27 cellular contexts compared by ENCODE assay signal in the genomic region with DNA sequence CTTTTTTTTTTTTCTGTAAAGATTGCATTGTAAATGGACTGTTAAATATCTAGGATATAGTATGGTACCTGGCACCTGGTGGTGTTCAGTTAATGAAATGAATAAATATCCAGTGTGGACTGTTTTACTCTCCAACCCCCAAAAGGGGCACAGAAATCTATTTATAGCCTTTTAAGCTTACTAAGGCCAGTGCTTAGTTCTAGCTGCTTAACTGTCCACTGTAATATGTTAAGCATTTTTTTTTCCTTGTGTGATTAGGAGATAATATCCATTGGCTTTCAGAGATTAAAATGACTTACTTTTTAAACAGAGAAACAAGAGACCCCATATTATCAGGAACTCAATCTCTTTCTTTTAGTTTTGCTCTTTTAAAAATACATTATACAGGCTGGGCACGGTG.
"Had no signal": no experiment of that assay in that cellular context is flagged by ENCODE, and none has a peak within 500 bp of the region (broad histone marks: within the 10 kb centered on the region; RNA-seq: fewer than 3 reads in every experiment).

No MANE protein-coding gene starts in this region.

- ATAC-seq: activated CD4-positive, CD25-positive, alpha-beta regulatory T cell treated with anti-CD3 and anti-CD28 coated beads, Interleukin-2, amount 50 U/mL, for 24 hours; activated CD8-positive, alpha-beta T cell treated with anti-CD3 and anti-CD28 coated beads, Interleukin-2, amount 10 ng/mL, durations not matched to agents 7 days and 5 days; activated naive CD4-positive, alpha-beta T cell treated with anti-CD3 and anti-CD28 coated beads, Interleukin-2, amount 50 U/mL, for 72 hours; activated naive CD8-positive, alpha-beta T cell treated with anti-CD3 and anti-CD28 coated beads, Interleukin-2, amount 50 U/mL, for 24 hours; body of pancreas; PC-3; T-helper 17 cell had no signal

- H3K9me3 ChIP-seq: ascending aorta, body of pancreas, SJSA1 had no signal

- DNase-seq: activated CD4-positive, alpha-beta T cell treated with anti-CD3 and anti-CD28 coated beads for 4 hours; activated CD8-positive, alpha-beta memory T cell treated with anti-CD3 and anti-CD28 coated beads, Interleukin-2, amount 50 U/mL, for 48 hours; activated CD8-positive, alpha-beta T cell treated with anti-CD3 and anti-CD28 coated beads, Interleukin-2, amount 10 ng/mL, durations not matched to agents 7 days and 5 days; activated naive CD4-positive, alpha-beta T cell treated with Interleukin-2 at 50 U/mL for 16 hours; activated naive CD8-positive, alpha-beta T cell treated with anti-CD3 and anti-CD28 coated beads, Interleukin-2, amount 50 U/mL, for 24 hours; activated T-cell treated with anti-CD3 and anti-CD28 coated beads, Interleukin-2, amount 50 U/mL, for 1 hour; amniotic stem cell; body of pancreas; central memory CD4-positive, alpha-beta T cell; KBM-7; NCI-H1092; NCI-H1417 treated with DMSO at 0.1 percent for 48 hours; NCI-H1694; NCI-H2029; NCI-H2107; NCI-H2171 treated with DMSO at 0.1 percent for 48 hours; NCI-H345; NCI-H510A; NCI-H526 treated with DMSO at 0.1 percent for 48 hours; PC-3; SHP77; T-helper 17 cell; T1000 had no signal

- H3K36me3 Mint-ChIP-seq: activated naive CD4-positive, alpha-beta T cell treated with anti-CD3 and anti-CD28 coated beads, Interleukin-2, amount 50 U/mL, for 72 hours had no signal

- H3K4me1 Mint-ChIP-seq: activated naive CD8-positive, alpha-beta T cell treated with anti-CD3 and anti-CD28 coated beads, Interleukin-2, amount 50 U/mL, for 24 hours had no signal

- H3K4me3 Mint-ChIP-seq: activated CD8-positive, alpha-beta T cell treated with anti-CD3 and anti-CD28 coated beads, Interleukin-2, amount 10 ng/mL, durations not matched to agents 7 days and 5 days; activated naive CD8-positive, alpha-beta T cell treated with anti-CD3 and anti-CD28 coated beads, Interleukin-2, amount 50 U/mL, for 24 hours; T-helper 17 cell had no signal

- H3K4me1 ChIP-seq: SJSA1 had no signal

- H3K27me3 ChIP-seq: ascending aorta, body of pancreas, SJSA1 had no signal

- H3K9me3 Mint-ChIP-seq: activated naive CD4-positive, alpha-beta T cell treated with anti-CD3 and anti-CD28 coated beads, Interleukin-2, amount 50 U/mL, for 72 hours; activated naive CD8-positive, alpha-beta T cell treated with anti-CD3 and anti-CD28 coated beads, Interleukin-2, amount 50 U/mL, for 24 hours had no signal

- H3K4me3 ChIP-seq: ascending aorta, body of pancreas, SJSA1 had no signal

- H3K27ac Mint-ChIP-seq: activated CD8-positive, alpha-beta T cell treated with anti-CD3 and anti-CD28 coated beads, Interleukin-2, amount 10 ng/mL, durations not matched to agents 7 days and 5 days; activated naive CD4-positive, alpha-beta T cell treated with anti-CD3 and anti-CD28 coated beads, Interleukin-2, amount 50 U/mL, for 72 hours; activated naive CD8-positive, alpha-beta T cell treated with anti-CD3 and anti-CD28 coated beads, Interleukin-2, amount 50 U/mL, for 24 hours; T-helper 17 cell had no signal

- H3K27ac ChIP-seq: ascending aorta, body of pancreas, SJSA1 had no signal
